In genomic region chr3:112466041-112466440, GRCh38 we compare ENCODE assay signal across 21 cellular contexts. TPM values are rescaled to one million over a fixed set of nuclear protein-coding genes. Genes with fewer than 3 reads are reported as not detected.
"Had no signal": no experiment of that assay in that cellular context is flagged by ENCODE, and none has a peak within 500 bp of the region (broad histone marks: within the 10 kb centered on the region; RNA-seq: fewer than 3 reads in every experiment).

No MANE protein-coding gene starts in this region.

- H3K27ac ChIP-seq: psoas muscle, suprapubic skin had no signal

- ATAC-seq: activated CD4-positive, CD25-positive, alpha-beta regulatory T cell treated with anti-CD3 and anti-CD28 coated beads, Interleukin-2, amount 50 U/mL, for 24 hours; activated T-cell treated with anti-CD3 and anti-CD28 coated beads, Interleukin-2, amount 50 U/mL, for 72 hours; left cardiac atrium; natural killer cell treated with Interleukin-12 subunit alpha and Interleukin-12 subunit beta and Interleukin-15 and Interleukin-18, amount 100 ng/mL, for 72 hours; psoas muscle; sciatic nerve; stimulated activated naive CD8-positive, alpha-beta T cell treated with anti-CD3 and anti-CD28 coated beads, Interleukin-15, Interleukin-2, amounts not matched to agents 100 U/mL and 50 U/mL, for 24 hours had no signal

- H3K36me3 Mint-ChIP-seq: brain; natural killer cell treated with Interleukin-12 subunit alpha and Interleukin-12 subunit beta and Interleukin-15 and Interleukin-18, amount 100 ng/mL, for 72 hours; type B pancreatic cell had no signal

- H3K9me3 Mint-ChIP-seq: brain; central memory CD8-positive, alpha-beta T cell; natural killer cell treated with Interleukin-12 subunit alpha and Interleukin-12 subunit beta and Interleukin-15 and Interleukin-18, amount 100 ng/mL, for 72 hours; type B pancreatic cell had no signal

- FAIRE-seq: TTC549 had no signal

- H3K27me3 Mint-ChIP-seq: brain; central memory CD8-positive, alpha-beta T cell; natural killer cell treated with Interleukin-12 subunit alpha and Interleukin-12 subunit beta and Interleukin-15 and Interleukin-18, amount 100 ng/mL, for 72 hours; type B pancreatic cell had no signal

- H3K4me1 ChIP-seq: psoas muscle, suprapubic skin had no signal

- H3K4me3 Mint-ChIP-seq: activated T-cell treated with anti-CD3 and anti-CD28 coated beads, Interleukin-2, amount 50 U/mL, for 72 hours; brain; natural killer cell treated with Interleukin-12 subunit alpha and Interleukin-12 subunit beta and Interleukin-15 and Interleukin-18, amount 100 ng/mL, for 72 hours; type B pancreatic cell had no signal

- H3K27me3 ChIP-seq: suprapubic skin had no signal

- DNase-seq: activated CD4-positive, alpha-beta T cell treated with anti-CD3 and anti-CD28 coated beads, Interleukin-2, amount 50 U/mL, for 4 hours; activated T-cell treated with anti-CD3 and anti-CD28 coated beads, Interleukin-2, amount 50 U/mL, for 72 hours; amniotic stem cell; dermis blood vessel endothelial cell; erythroblast; hypothalamus; immature natural killer cell; left cardiac atrium; psoas muscle; stimulated activated naive CD8-positive, alpha-beta T cell treated with anti-CD3 and anti-CD28 coated beads, Interleukin-15, Interleukin-2, amounts not matched to agents 100 U/mL and 50 U/mL, for 24 hours; T-helper 2 cell had no signal

- H3K4me1 Mint-ChIP-seq: brain had no signal

- H3K27ac Mint-ChIP-seq: activated T-cell treated with anti-CD3 and anti-CD28 coated beads, Interleukin-2, amount 50 U/mL, for 72 hours; brain; immature natural killer cell; type B pancreatic cell had no signal

- H3K4me3 ChIP-seq: lung, psoas muscle, suprapubic skin had no signal

- H3K36me3 ChIP-seq: suprapubic skin had no signal

- H3K9me3 ChIP-seq: suprapubic skin had no signal

RNA-seq across cellular contexts. Expression of gene BTLA, which starts 33.2 kb away (rescaled TPM):
- total RNA-seq: glomerular endothelial cell had no signal
